In genomic region chr18:78978336-78979057, GRCh38 we compare ENCODE assay signal across 13 cellular contexts. TPM values are rescaled to one million over a fixed set of nuclear protein-coding genes. Genes with fewer than 3 reads are reported as not detected.
DNase-seq lines count a peak whose midpoint lies in the region; ATAC-seq, FAIRE-seq and TF ChIP-seq lines count a peak whose summit lies in the region.
"Had no signal": no experiment of that assay in that cellular context is flagged by ENCODE, and none has a peak within 500 bp of the region (broad histone marks: within the 10 kb centered on the region; RNA-seq: fewer than 3 reads in every experiment).

No MANE protein-coding gene starts in this region.

- no peak for TF ChIP-seq RAD21 in HepG2 (CRISPR knock-in tag; IDR thresholded peaks at IDR 0.05)

- no peak for FAIRE-seq in HepG2 (lab: Jason Lieb, UNC)

- H3K4me2 ChIP-seq in HepG2 (ENCODE audit: low read depth, low read length) = no peak overlapping the region

- no peak for TF ChIP-seq CTCF in prostate gland (IDR thresholded peaks at IDR 0.05)
- TF ChIP-seq CTCF in HepG2 (CRISPR knock-in tag; IDR thresholded peaks at IDR 0.05) = no peak

- no peak overlapping the region for H2AFZ ChIP-seq in HepG2 (ENCODE audit: low read length)

- no peaks in the 10 kb centered on the region for H4K20me1 ChIP-seq in HepG2 (ENCODE audit: insufficient read depth, low read length)

- peaks cover 28% of the 10 kb centered on the region for H3K4me1 Mint-ChIP-seq in activated T-cell treated with anti-CD3 and anti-CD28 coated beads, Interleukin-2, amount 50 U/mL, for 72 hours (ENCODE audit: low read depth)

- CTCF ChIA-PET in HepG2 (lab: Yijun Ruan, JAX; ENCODE audit: low intra/inter-chr PET ratio, low total read pairs) = no interaction called here

- H3K27ac ChIP-seq in prostate gland (peak overlapping the region; percentile 69 to 88), HepG2 (ENCODE audit: extremely low read length, insufficient read depth, low read length) (no peak overlapping the region)
- H3K27ac ChIP-seq: brain microvascular endothelial cell had no signal

- under 1% methylated on average over 70 of the region's 80 CpGs for WGBS in prostate gland
- WGBS in HepG2 (ENCODE audit: low lambda C conversion rate) = 79% methylated on average over 80 of the region's 80 CpGs

- H3K27ac Mint-ChIP-seq in activated T-cell treated with anti-CD3 and anti-CD28 coated beads, Interleukin-2, amount 50 U/mL, for 72 hours = peak overlapping the region; percentile 50

- H3K79me2 ChIP-seq in HepG2 (ENCODE audit: insufficient read depth, low read length) = no peaks in the 10 kb centered on the region

- peaks cover 64% of the 10 kb centered on the region for H3K27me3 Mint-ChIP-seq in activated T-cell treated with anti-CD3 and anti-CD28 coated beads, Interleukin-2, amount 50 U/mL, for 72 hours (ENCODE audit: low read depth)

- peaks cover 0 to 7% of the 10 kb centered on the region in 2 donors for H3K36me3 Mint-ChIP-seq in activated T-cell treated with anti-CD3 and anti-CD28 coated beads, Interleukin-2, amount 50 U/mL, for 72 hours (ENCODE audit: insufficient read depth in 2 of 2)

- TF ChIP-seq POLR2A in prostate gland (IDR thresholded peaks at IDR 0.05) (no peak), HepG2 (IDR thresholded peaks at IDR 0.05; ENCODE audit: insufficient read depth in 1 of 2, low read depth in 2 of 2, low read length in 2 of 2) (no peak)

- H3K4me1 ChIP-seq in prostate gland (replicated peaks) (peaks cover 7% of the 10 kb centered on the region), HepG2 (ENCODE audit: insufficient read depth, low read length) (no peaks in the 10 kb centered on the region)

- ATAC-seq in activated T-cell treated with anti-CD3 and anti-CD28 coated beads, Interleukin-2, amount 50 U/mL, for 72 hours (replicated peaks in 1 of 2) = no peak
- ATAC-seq in GM19324 (IDR thresholded peaks at IDR 0.05; ENCODE audit: low FRiP score, unreplicated experiment) (no peak), HepG2 (no peak)

- H3K36me3 ChIP-seq in prostate gland = no peaks in the 10 kb centered on the region
- H3K36me3 ChIP-seq in HepG2 (replicated peaks in 1 of 2; ENCODE audit: control insufficient read depth in 1 of 2, insufficient read depth in 2 of 2, low read length in 2 of 2) = no peaks in the 10 kb centered on the region
- H3K36me3 ChIP-seq: brain microvascular endothelial cell had no signal

- peak overlapping the region; percentile 30 for H3K4me3 ChIP-seq in iPS-11a (ENCODE audit: low read depth, low read length)
- H3K4me3 ChIP-seq in prostate gland = peak overlapping the region; percentile 29 to 53
- H3K4me3 ChIP-seq in HepG2 (replicated peaks in 1 of 3; ENCODE audit: insufficient read depth in 1 of 3, low read depth in 2 of 3, low read length in 3 of 3) = no peak overlapping the region

- POLR2A ChIA-PET in HepG2 (lab: Yijun Ruan, JAX) = no interaction called here

- TF ChIP-seq EP300 in HepG2 (IDR thresholded peaks at IDR 0.05; ENCODE audit: low read depth in 2 of 2, low read length in 2 of 2) (no peak), HepG2 (CRISPR knock-in tag; IDR thresholded peaks at IDR 0.05; ENCODE audit: borderline replicate concordance) (no peak)

- in situ Hi-C loops in HepG2 (cut with HindIII; ENCODE audit: extremely low pct_ligation_motif_present, low pct_unique_long_range_greater_than_20kb) = loop anchor here (25.0 kb wide), 2 partner anchors 316 to 1066 kb away; no protein-coding TSS in a partner anchor

- intact Hi-C loops in prostate gland (cut with DNase I) (no loop called here), HepG2 (cut with micrococcal nuclease; ENCODE audit: unreplicated experiment) (no loop called here)

- no peaks in the 10 kb centered on the region for H3K27me3 ChIP-seq in prostate gland (replicated peaks; ENCODE audit: insufficient read depth)
- H3K27me3 ChIP-seq in HepG2 (ENCODE audit: control insufficient read depth in 1 of 2, insufficient read depth in 2 of 2, low read length in 2 of 2) = peaks cover 0 to 9% of the 10 kb centered on the region in 2 experiments; a peak in 4 of 5 replicates

- H3K9me3 Mint-ChIP-seq in activated T-cell treated with anti-CD3 and anti-CD28 coated beads, Interleukin-2, amount 50 U/mL, for 72 hours = no peaks in the 10 kb centered on the region

- peak overlapping the region; percentile 56 to 71 for H3K4me3 Mint-ChIP-seq in activated T-cell treated with anti-CD3 and anti-CD28 coated beads, Interleukin-2, amount 50 U/mL, for 72 hours

- H3K9me3 ChIP-seq in prostate gland (no peaks in the 10 kb centered on the region), HepG2 (ENCODE audit: low read length) (no peaks in the 10 kb centered on the region)

- DNase-seq in NCI-H748 (lab: John Stamatoyannopoulos, UW; ENCODE audit: unreplicated experiment) = peak; percentile 63
- DNase-seq in NCI-H748 treated with DMSO at 0.1 percent for 48 hours (lab: John Stamatoyannopoulos, UW) = no peak
- no peak for DNase-seq in activated T-cell treated with anti-CD3 and anti-CD28 coated beads, Interleukin-2, amount 50 U/mL, for 72 hours
- no peak for DNase-seq in prostate gland (ENCODE audit: low spot score)
- DNase-seq in NCI-H2171 treated with DMSO at 0.1 percent for 48 hours (lab: John Stamatoyannopoulos, UW) = no peak
- DNase-seq in HepG2 (ENCODE audit: low spot score) = no peak
- DNase-seq: brain microvascular endothelial cell, DND-41, Kasumi-1, SHP77 treated with DMSO at 0.1 percent for 48 hours had no signal

- BruUV-seq in HepG2 (replicated peaks; lab: Mats Ljungman, UMichigan) = no TSS peak

- H3K9ac ChIP-seq in HepG2 (ENCODE audit: insufficient read depth, low read depth, low read length) = no peak overlapping the region

TF ChIP-seq in HepG2, 621 proteins besides CTCF, POLR2A, EP300 and RAD21:
- TF ChIP-seq NCOA2 (CRISPR knock-in tag; IDR thresholded peaks at IDR 0.05) (no peak), TGIF2 (CRISPR knock-in tag; IDR thresholded peaks at IDR 0.05) (no peak), NBN (conservative IDR thresholded peaks at IDR 0.05) (no peak), ZBTB3 (CRISPR knock-in tag; IDR thresholded peaks at IDR 0.05; ENCODE audit: borderline replicate concordance, low read depth) (no peak), NAIF1 (CRISPR knock-in tag; IDR thresholded peaks at IDR 0.05; ENCODE audit: borderline replicate concordance) (no peak), ZNF792 (CRISPR knock-in tag; IDR thresholded peaks at IDR 0.05) (no peak), ZNF737 (CRISPR knock-in tag; IDR thresholded peaks at IDR 0.05; ENCODE audit: borderline replicate concordance) (no peak), SKIL (CRISPR knock-in tag; IDR thresholded peaks at IDR 0.05; ENCODE audit: borderline replicate concordance) (no peak), ZFP36 (IDR thresholded peaks at IDR 0.05; ENCODE audit: borderline replicate concordance, low read depth, low read length, partially characterized antibody) (no peak), ZFAT (CRISPR knock-in tag; conservative IDR thresholded peaks at IDR 0.05) (no peak), ZNF264 (CRISPR knock-in tag; IDR thresholded peaks at IDR 0.05) (no peak)

RNA-seq across cellular contexts. Expression of gene SALL3, which starts 1.1 kb away (rescaled TPM):
- not detected for total RNA-seq in activated T-cell treated with anti-CD3 and anti-CD28 coated beads, Interleukin-2, amount 50 U/mL, for 72 hours
- total RNA-seq in prostate gland (10 to 100 TPM in 1 of 2 donors, 1 to 10 TPM in 1; 3.0 to 40.8 TPM), HepG2 (2016; rRNA removed; fragmentation: Illumina TruSeq; extraction: Trizol) (not detected in 2 replicates)
- total RNA-seq in HepG2 (2016; cell fraction: cytosol; rRNA removed; fragmentation: Illumina TruSeq; extraction: Trizol; ENCODE audit: low read depth) = not detected in 2 replicates
- total RNA-seq in HepG2 (2016; cell fraction: insoluble cytoplasmic fraction; rRNA removed; fragmentation: Illumina TruSeq; extraction: Trizol) = not detected in 2 replicates
- total RNA-seq in HepG2 (2016; cell fraction: membrane; rRNA removed; fragmentation: Illumina TruSeq; extraction: Trizol) = not detected in 2 replicates
- total RNA-seq in HepG2 (2016; cell fraction: nucleus; rRNA removed; fragmentation: Illumina TruSeq; extraction: Trizol) = not detected in 2 replicates
- polyA plus RNA-seq in HepG2 (2011; rRNA removed) = not detected in 2 replicates
- polyA plus RNA-seq in HepG2 (2011; cell fraction: cytosol; rRNA removed) = not detected in 2 replicates
- polyA plus RNA-seq in HepG2 (2011; cell fraction: nucleus; rRNA removed) = not detected in 2 replicates
- not detected in 2 replicates for polyA plus RNA-seq in HepG2 (2012)
- not detected in 2 replicates for polyA plus RNA-seq in HepG2 (2016; cell fraction: cytosol; fragmentation: Illumina TruSeq; extraction: Trizol; ENCODE audit: low read depth)
- polyA plus RNA-seq in HepG2 (2016; cell fraction: insoluble cytoplasmic fraction; fragmentation: Illumina TruSeq; extraction: Trizol; ENCODE audit: low read depth) = not detected in 2 replicates
- polyA plus RNA-seq in HepG2 (2016; cell fraction: membrane; fragmentation: Illumina TruSeq; extraction: Trizol; ENCODE audit: low read depth) = not detected in 2 replicates
- polyA plus RNA-seq in HepG2 (2016; cell fraction: nucleus; fragmentation: Illumina TruSeq; extraction: Trizol; ENCODE audit: insufficient read depth, low read depth) = not detected in 2 replicates
- polyA minus RNA-seq in HepG2 (2011; rRNA and poly(A)+ RNA removed; ENCODE audit: low replicate concordance) = not detected in 2 replicates
- not detected in 2 replicates for polyA minus RNA-seq in HepG2 (2011; cell fraction: cytosol; rRNA and poly(A)+ RNA removed)
- polyA minus RNA-seq in HepG2 (2011; cell fraction: nucleus; rRNA and poly(A)+ RNA removed) = not detected in 2 replicates
- total RNA-seq: A172 had no signal

Comparison
In these comparisons a context has a peak if more than half of its experiments do, and no peak if none do; other contexts are left out.
1. H3K4me3 ChIP-seq: peak in iPS-11a (single experiment) and prostate gland (2 of 2); none in HepG2 (0 of 3).
2. RNA of gene SALL3, which starts 1.1 kb away (total RNA-seq): 3.0 to 40.8 TPM in prostate gland; not detected in activated T-cell treated with anti-CD3 and anti-CD28 coated beads, Interleukin-2, amount 50 U/mL, for 72 hours and not detected in HepG2; every median in the first group is over 4 times any median in the second.